In the genomic region with DNA sequence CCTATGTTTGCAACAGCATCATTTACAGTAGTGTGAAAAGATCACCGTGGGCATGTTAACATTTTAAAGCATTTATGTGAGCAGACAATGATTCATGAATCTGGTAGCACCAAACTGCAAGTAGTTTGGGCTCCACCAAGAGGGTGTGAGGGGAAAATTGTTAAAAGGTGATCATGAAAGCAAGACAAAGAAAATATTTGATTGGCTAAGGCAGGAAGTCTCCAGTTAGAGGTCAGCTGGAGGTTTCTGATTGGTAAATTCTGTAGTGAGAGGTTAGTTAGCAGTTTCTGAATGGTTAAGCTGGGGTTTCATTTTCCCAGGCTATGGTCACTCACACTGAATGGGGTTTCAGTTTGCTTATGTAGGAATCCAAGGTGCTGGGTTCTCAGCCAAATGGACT, we compare ENCODE assay signal across 1 cellular context.
TF ChIP-seq lines count a peak whose summit lies in the region.

No MANE protein-coding gene starts in this region.

TF ChIP-seq in GM23338, 12 proteins besides CTCF, POLR2A, EP300 and RAD21 (continued from another document):
- TF ChIP-seq, protein P1, sequence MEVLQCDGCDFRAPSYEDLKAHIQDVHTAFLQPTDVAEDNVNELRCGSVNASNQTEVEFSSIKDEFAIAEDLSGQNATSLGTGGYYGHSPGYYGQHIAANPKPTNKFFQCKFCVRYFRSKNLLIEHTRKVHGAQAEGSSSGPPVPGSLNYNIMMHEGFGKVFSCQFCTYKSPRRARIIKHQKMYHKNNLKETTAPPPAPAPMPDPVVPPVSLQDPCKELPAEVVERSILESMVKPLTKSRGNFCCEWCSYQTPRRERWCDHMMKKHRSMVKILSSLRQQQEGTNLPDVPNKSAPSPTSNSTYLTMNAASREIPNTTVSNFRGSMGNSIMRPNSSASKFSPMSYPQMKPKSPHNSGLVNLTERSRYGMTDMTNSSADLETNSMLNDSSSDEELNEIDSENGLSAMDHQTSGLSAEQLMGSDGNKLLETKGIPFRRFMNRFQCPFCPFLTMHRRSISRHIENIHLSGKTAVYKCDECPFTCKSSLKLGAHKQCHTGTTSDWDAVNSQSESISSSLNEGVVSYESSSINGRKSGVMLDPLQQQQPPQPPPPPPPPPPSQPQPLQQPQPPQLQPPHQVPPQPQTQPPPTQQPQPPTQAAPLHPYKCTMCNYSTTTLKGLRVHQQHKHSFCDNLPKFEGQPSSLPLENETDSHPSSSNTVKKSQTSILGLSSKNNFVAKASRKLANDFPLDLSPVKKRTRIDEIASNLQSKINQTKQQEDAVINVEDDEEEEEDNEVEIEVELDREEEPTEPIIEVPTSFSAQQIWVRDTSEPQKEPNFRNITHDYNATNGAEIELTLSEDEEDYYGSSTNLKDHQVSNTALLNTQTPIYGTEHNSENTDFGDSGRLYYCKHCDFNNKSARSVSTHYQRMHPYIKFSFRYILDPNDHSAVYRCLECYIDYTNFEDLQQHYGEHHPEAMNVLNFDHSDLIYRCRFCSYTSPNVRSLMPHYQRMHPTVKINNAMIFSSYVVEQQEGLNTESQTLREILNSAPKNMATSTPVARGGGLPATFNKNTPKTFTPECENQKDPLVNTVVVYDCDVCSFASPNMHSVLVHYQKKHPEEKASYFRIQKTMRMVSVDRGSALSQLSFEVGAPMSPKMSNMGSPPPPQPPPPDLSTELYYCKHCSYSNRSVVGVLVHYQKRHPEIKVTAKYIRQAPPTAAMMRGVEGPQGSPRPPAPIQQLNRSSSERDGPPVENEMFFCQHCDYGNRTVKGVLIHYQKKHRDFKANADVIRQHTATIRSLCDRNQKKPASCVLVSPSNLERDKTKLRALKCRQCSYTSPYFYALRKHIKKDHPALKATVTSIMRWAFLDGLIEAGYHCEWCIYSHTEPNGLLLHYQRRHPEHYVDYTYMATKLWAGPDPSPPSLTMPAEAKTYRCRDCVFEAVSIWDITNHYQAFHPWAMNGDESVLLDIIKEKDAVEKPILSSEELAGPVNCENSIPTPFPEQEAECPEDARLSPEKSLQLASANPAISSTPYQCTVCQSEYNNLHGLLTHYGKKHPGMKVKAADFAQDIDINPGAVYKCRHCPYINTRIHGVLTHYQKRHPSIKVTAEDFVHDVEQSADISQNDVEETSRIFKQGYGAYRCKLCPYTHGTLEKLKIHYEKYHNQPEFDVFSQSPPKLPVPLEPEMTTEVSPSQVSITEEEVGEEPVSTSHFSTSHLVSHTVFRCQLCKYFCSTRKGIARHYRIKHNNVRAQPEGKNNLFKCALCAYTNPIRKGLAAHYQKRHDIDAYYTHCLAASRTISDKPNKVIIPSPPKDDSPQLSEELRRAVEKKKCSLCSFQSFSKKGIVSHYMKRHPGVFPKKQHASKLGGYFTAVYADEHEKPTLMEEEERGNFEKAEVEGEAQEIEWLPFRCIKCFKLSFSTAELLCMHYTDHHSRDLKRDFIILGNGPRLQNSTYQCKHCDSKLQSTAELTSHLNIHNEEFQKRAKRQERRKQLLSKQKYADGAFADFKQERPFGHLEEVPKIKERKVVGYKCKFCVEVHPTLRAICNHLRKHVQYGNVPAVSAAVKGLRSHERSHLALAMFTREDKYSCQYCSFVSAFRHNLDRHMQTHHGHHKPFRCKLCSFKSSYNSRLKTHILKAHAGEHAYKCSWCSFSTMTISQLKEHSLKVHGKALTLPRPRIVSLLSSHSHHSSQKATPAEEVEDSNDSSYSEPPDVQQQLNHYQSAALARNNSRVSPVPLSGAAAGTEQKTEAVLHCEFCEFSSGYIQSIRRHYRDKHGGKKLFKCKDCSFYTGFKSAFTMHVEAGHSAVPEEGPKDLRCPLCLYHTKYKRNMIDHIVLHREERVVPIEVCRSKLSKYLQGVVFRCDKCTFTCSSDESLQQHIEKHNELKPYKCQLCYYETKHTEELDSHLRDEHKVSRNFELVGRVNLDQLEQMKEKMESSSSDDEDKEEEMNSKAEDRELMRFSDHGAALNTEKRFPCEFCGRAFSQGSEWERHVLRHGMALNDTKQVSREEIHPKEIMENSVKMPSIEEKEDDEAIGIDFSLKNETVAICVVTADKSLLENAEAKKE (CRISPR knock-in tag; IDR thresholded peaks at IDR 0.05), result no peak
